Comparison of ENCODE assay signal across 16 cellular contexts in the genomic region with DNA sequence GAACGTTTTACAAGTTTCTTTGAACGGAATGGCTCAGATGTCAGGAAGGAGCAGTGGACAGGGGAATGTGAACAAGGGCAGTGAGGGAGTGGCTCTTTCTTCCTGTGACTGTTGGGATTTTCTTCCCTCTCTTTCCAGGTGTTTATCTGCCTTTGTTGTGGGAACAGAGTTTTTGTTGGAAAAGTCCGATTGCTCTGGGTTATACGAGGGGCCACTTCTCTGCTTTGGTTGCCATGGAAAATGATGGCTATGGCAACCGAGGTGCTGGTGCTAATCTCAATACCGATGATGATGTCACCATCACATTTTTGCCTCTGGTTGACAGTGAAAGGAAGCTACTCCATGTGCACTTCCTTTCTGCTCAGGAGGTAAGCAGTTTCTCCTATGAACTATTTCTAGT. TPM values are rescaled to one million over a fixed set of nuclear protein-coding genes. Genes with fewer than 3 reads are reported as not detected.
DNase-seq lines count a peak whose midpoint lies in the region; ATAC-seq and TF ChIP-seq lines count a peak whose summit lies in the region.
"Had no signal": no experiment of that assay in that cellular context is flagged by ENCODE, and none has a peak within 500 bp of the region (broad histone marks: within the 10 kb centered on the region; RNA-seq: fewer than 3 reads in every experiment).

No MANE protein-coding gene starts in this region.

- ATAC-seq in IMR-90 (ENCODE audit: low read depth) (no peak), HG03457 (IDR thresholded peaks at IDR 0.05; ENCODE audit: unreplicated experiment) (no peak), upper lobe of left lung (ENCODE audit: low FRiP score in 2 of 2) (no peak), GM21528 (IDR thresholded peaks at IDR 0.05; ENCODE audit: low FRiP score, unreplicated experiment) (no peak)

- H4K5ac ChIP-seq in IMR-90 (ENCODE audit: low read depth, low read length) (no peak overlapping the region), mesendoderm (ENCODE audit: low read length) (no peak overlapping the region)

- H3K18ac ChIP-seq in IMR-90 (ENCODE audit: low read depth, low read length): no peak overlapping the region
- no peak overlapping the region for H3K18ac ChIP-seq in mesendoderm (ENCODE audit: low read length)

- BruUV-seq in Calu3 (replicated peaks; lab: Mats Ljungman, UMichigan): no TSS peak
- no TSS peak for BruUV-seq in IMR-90 (replicated peaks; lab: Mats Ljungman, UMichigan)

- in situ Hi-C loops in IMR-90 (cut with MboI; ENCODE audit: low sequenced_read_pairs): loop anchor here (25.0 kb wide), 1 partner anchor 446 kb away; no protein-coding TSS in a partner anchor

- dilution Hi-C loops in IMR-90 (cut with HindIII; ENCODE audit: low sequenced_read_pairs, unreplicated experiment): no loop called here

- H2BK20ac ChIP-seq in IMR-90 (ENCODE audit: low read depth, low read length): no peak overlapping the region

- no peak for TF ChIP-seq RAD21 in IMR-90 (IDR thresholded peaks at IDR 0.05; ENCODE audit: low read length)

- DNase-seq in Calu3 (no peak), IMR-90 (no peak), dermis blood vessel endothelial cell (peak; percentile 86), mesendoderm (peak; percentile 87), KG1 (lab: John Stamatoyannopoulos, UW) (no peak), upper lobe of left lung (no peak)
- DNase-seq: activated CD4-positive, alpha-beta T cell treated with anti-CD3 and anti-CD28 coated beads, Interleukin-2, amount 50 U/mL, for 1 hour; activated effector memory CD4-positive, alpha-beta T cell treated with anti-CD3 and anti-CD28 coated beads, Interleukin-2, amount 50 U/mL, for 16 hours; colonic mucosa; HCEC 1CT; NCI-H69; RPMI8226; stimulated activated CD4-positive, alpha-beta T cell treated with anti-CD3 and anti-CD28 coated beads, Interleukin-4, amount 100 ng/mL, for 4 hours; stimulated activated naive CD4-positive, alpha-beta T cell treated with Interleukin-2 at 50 U/mL for 16 hours had no signal

- no peak overlapping the region for H3K4me2 ChIP-seq in IMR-90 (ENCODE audit: low read depth, low read length)
- no peak overlapping the region for H3K4me2 ChIP-seq in mesendoderm (ENCODE audit: low read length)

- H3K23ac ChIP-seq in IMR-90 (ENCODE audit: low read depth, low read length) (0 out of 2 replicates have a peak overlapping the region, but pooled peaks have one; percentile 50), mesendoderm (ENCODE audit: low read length) (no peak overlapping the region)

- no peak overlapping the region for H2AFZ ChIP-seq in IMR-90 (replicated peaks; ENCODE audit: low read length, poor library complexity)

- H3K27me3 Mint-ChIP-seq in Calu3 (ENCODE audit: unreplicated experiment): no peaks in the 10 kb centered on the region

- H2BK15ac ChIP-seq in IMR-90 (ENCODE audit: low read depth, low read length) (no peak overlapping the region), mesendoderm (replicated peaks; ENCODE audit: low read depth) (no peak overlapping the region)

- H3K4me1 ChIP-seq in IMR-90 (ENCODE audit: control insufficient read depth, insufficient read depth, low read length) (no peaks in the 10 kb centered on the region), mesendoderm (ENCODE audit: control insufficient read depth, low read depth, low read length) (no peaks in the 10 kb centered on the region), upper lobe of left lung (peaks cover 0 to under 1% (median 0%) of the 10 kb centered on the region in 4 donors)
- H3K4me1 ChIP-seq: colonic mucosa had no signal

- peak overlapping the region; percentile 32 for H3K27ac Mint-ChIP-seq in Calu3 (ENCODE audit: unreplicated experiment)

- TF ChIP-seq EP300 in upper lobe of left lung (IDR thresholded peaks at IDR 0.05): no peak

- no peak overlapping the region for H3K14ac ChIP-seq in IMR-90 (replicated peaks; ENCODE audit: low read depth, low read length)

- TF ChIP-seq POLR2A in IMR-90 (IDR thresholded peaks at IDR 0.05; ENCODE audit: low read depth, low read length) (no peak), upper lobe of left lung (IDR thresholded peaks at IDR 0.05) (no peak)

- no peaks in the 10 kb centered on the region for H3K9me3 Mint-ChIP-seq in Calu3 (ENCODE audit: low read depth, unreplicated experiment)

- POLR2A ChIA-PET in IMR-90 (lab: Charles Lee; ENCODE audit: unreplicated experiment): no interaction called here

- no peak overlapping the region for H3K4me3 ChIP-seq in IMR-90 (ENCODE audit: insufficient read depth, low read depth, low read length)
- H3K4me3 ChIP-seq in mesendoderm (ENCODE audit: low read length): no peak overlapping the region
- no peak overlapping the region for H3K4me3 ChIP-seq in upper lobe of left lung
- H3K4me3 ChIP-seq: colonic mucosa had no signal

- TF ChIP-seq CTCF in Calu3 (IDR thresholded peaks at IDR 0.05; ENCODE audit: unreplicated experiment): no peak
- TF ChIP-seq CTCF in IMR-90 (conservative IDR thresholded peaks at IDR 0.05; ENCODE audit: low read depth, low read length): no peak
- no peak for TF ChIP-seq CTCF in upper lobe of left lung (IDR thresholded peaks at IDR 0.05)

- CTCF ChIA-PET in Calu3 (lab: Charles Lee) (interaction anchor here (0.6 kb wide), 1 partner anchor 18 kb away, joined by 3 read pairs; no protein-coding TSS in a partner anchor), IMR-90 (lab: Yijun Ruan, JAX) (interaction anchor here (1.8 kb wide), 1 partner anchor 9 kb away, joined by 7 read pairs; no protein-coding TSS in a partner anchor)

- H3K27ac ChIP-seq in IMR-90 (ENCODE audit: insufficient read depth, low read length): no peak overlapping the region
- H3K27ac ChIP-seq in mesendoderm (ENCODE audit: low read depth, low read length): no peak overlapping the region
- H3K27ac ChIP-seq in upper lobe of left lung: no peak overlapping the region
- H3K27ac ChIP-seq: colonic mucosa had no signal

- peaks cover 12% of the 10 kb centered on the region; the same call in 1 of the 2 replicates for H3K9me1 ChIP-seq in IMR-90 (ENCODE audit: insufficient read depth, low read length)

- H3K9ac ChIP-seq in IMR-90 (ENCODE audit: low read depth, low read length) (no peak overlapping the region), mesendoderm (ENCODE audit: low read length) (no peak overlapping the region)

- H3K4ac ChIP-seq in IMR-90 (ENCODE audit: low read depth, low read length) (no peak overlapping the region), mesendoderm (ENCODE audit: low read depth, low read length) (no peak overlapping the region)

- H3K79me1 ChIP-seq in IMR-90 (ENCODE audit: low read depth in 1 of 2, low read length in 2 of 2): peaks cover 34 to 63% of the 10 kb centered on the region in 2 experiments
- H3K79me1 ChIP-seq in mesendoderm (ENCODE audit: low read length): peaks cover 1% of the 10 kb centered on the region

- no peak overlapping the region for H3K4me3 Mint-ChIP-seq in Calu3 (ENCODE audit: low read depth, unreplicated experiment)

- H3K27me3 ChIP-seq in IMR-90 (ENCODE audit: control insufficient read depth, insufficient read depth, low read length) (no peaks in the 10 kb centered on the region), mesendoderm (ENCODE audit: insufficient read depth, low read length, poor library complexity) (no peaks in the 10 kb centered on the region), upper lobe of left lung (no peaks in the 10 kb centered on the region)
- H3K27me3 ChIP-seq: colonic mucosa had no signal

- H4K20me1 ChIP-seq in IMR-90 (ENCODE audit: insufficient read depth, low read length): peaks cover 29% of the 10 kb centered on the region; the same call in 1 of the 2 replicates

- H3K79me2 ChIP-seq in mesendoderm (ENCODE audit: control insufficient read depth, insufficient read depth, low read length): no peaks in the 10 kb centered on the region

- peak overlapping the region; percentile 17 for H2AK9ac ChIP-seq in IMR-90 (replicated peaks; ENCODE audit: low read depth, low read length, poor library complexity)

- 100% methylated on average over 2 of the region's 6 CpGs; no CpG with 5 or more reads in 1 of the 2 experiments for WGBS in IMR-90 (ENCODE audit: extremely low coverage in 2 of 2, insufficient read length in 1 of 2), 2 experiments
- no CpG with 5 or more reads among the region's 6 CpGs for whole genome bisulfite sequencing in mesendoderm (ENCODE audit: extremely low coverage, insufficient coverage, low lambda C conversion rate)
- WGBS in upper lobe of left lung, 2 donors: 55 to 60% methylated on average over 6 of the region's 6 CpGs

- H4K8ac ChIP-seq in IMR-90 (ENCODE audit: low read depth in 2 of 2, low read length in 2 of 2): 0 out of 4 replicates have a peak overlapping the region, but pooled peaks of 1 of the 2 experiments have one; percentile 28
- H4K8ac ChIP-seq in mesendoderm (ENCODE audit: low read depth, low read length): no peak overlapping the region

- no peaks in the 10 kb centered on the region for H3K4me1 Mint-ChIP-seq in Calu3 (ENCODE audit: low read depth, unreplicated experiment)

- no peak overlapping the region for H4K91ac ChIP-seq in IMR-90 (ENCODE audit: insufficient read depth, low read depth, low read length)

- no peak overlapping the region for H2BK5ac ChIP-seq in IMR-90 (ENCODE audit: low read depth, low read length, poor library complexity, severe bottlenecking)
- H2BK5ac ChIP-seq in mesendoderm (ENCODE audit: low read length): no peak overlapping the region

- H3K9me3 ChIP-seq in IMR-90 (ENCODE audit: control insufficient read depth, insufficient read depth, low read length) (no peaks in the 10 kb centered on the region), upper lobe of left lung (no peaks in the 10 kb centered on the region)
- H3K9me3 ChIP-seq: colonic mucosa had no signal

- H2AK5ac ChIP-seq in IMR-90 (ENCODE audit: low read depth, low read length) (no peak overlapping the region), mesendoderm (ENCODE audit: low read length) (no peak overlapping the region)

- H3K36me3 ChIP-seq in IMR-90 (ENCODE audit: control insufficient read depth, insufficient read depth, low read length): peaks cover 34% of the 10 kb centered on the region
- peaks cover 6% of the 10 kb centered on the region for H3K36me3 ChIP-seq in mesendoderm (ENCODE audit: control insufficient read depth, insufficient read depth, low read length)
- peaks cover 6 to 70% (median 25%) of the 10 kb centered on the region in 4 donors for H3K36me3 ChIP-seq in upper lobe of left lung
- H3K36me3 ChIP-seq: colonic mucosa had no signal

- H2BK120ac ChIP-seq in IMR-90 (ENCODE audit: low read depth, low read length): no peak overlapping the region
- no peak overlapping the region for H2BK120ac ChIP-seq in mesendoderm (ENCODE audit: low read depth, low read length)

- H3K56ac ChIP-seq in IMR-90 (ENCODE audit: extremely low read depth, insufficient read depth, low read length) (no peak overlapping the region), mesendoderm (ENCODE audit: low read length) (no peak overlapping the region)

- intact Hi-C loops in Calu3 (cut with micrococcal nuclease; ENCODE audit: unreplicated experiment) (no loop called here), IMR-90 (cut with micrococcal nuclease) (loop anchor here (10.0 kb wide), 1 partner anchor 449 kb away; no protein-coding TSS in a partner anchor)

- H3K36me3 Mint-ChIP-seq in Calu3 (ENCODE audit: insufficient read depth, unreplicated experiment): peaks cover 50% of the 10 kb centered on the region

RNA-seq across cellular contexts. Expression of a gene that starts 41.4 kb away (rescaled TPM):
- total RNA-seq in Calu3 (2022): 11.6 and 12.5 TPM in 2 replicates
- 24.7 and 30.3 TPM in 2 replicates for total RNA-seq in IMR-90 (2012; rRNA removed)
- polyA plus RNA-seq in IMR-90 (2012; rRNA removed): 9.1 and 11.2 TPM in 2 replicates
- 3.0 and 4.6 TPM in 2 replicates for polyA plus RNA-seq in IMR-90 (2012; cell fraction: cytosol; rRNA removed)
- 2.6 and 15.3 TPM in 2 replicates for polyA plus RNA-seq in IMR-90 (2012; cell fraction: nucleus; rRNA removed; ENCODE audit: low replicate concordance)
- total RNA-seq in dermis blood vessel endothelial cell: 22.2 and 25.4 TPM in 2 replicates
- 10.9 TPM for polyA plus RNA-seq in mesendoderm (2013, experiment 1 of 2)
- 11.1 TPM for polyA plus RNA-seq in mesendoderm (2013, experiment 2 of 2)
- total RNA-seq in upper lobe of left lung: 10 to 100 TPM; 14.6 to 35.4 (median 17.1) TPM

Comparison
In these comparisons a context has a peak if more than half of its experiments do, and no peak if none do; other contexts are left out.
1. DNase-seq: peak in dermis blood vessel endothelial cell (single experiment) and mesendoderm (single experiment); none in Calu3 (single experiment), IMR-90 (single experiment), KG1 (single experiment) and upper lobe of left lung (0 of 2).